11 cellular contexts compared by ENCODE assay signal in genomic region chr1:78630600-78630999, GRCh38. TPM values are rescaled to one million over a fixed set of nuclear protein-coding genes. Genes with fewer than 3 reads are reported as not detected.
"Had no signal": no experiment of that assay in that cellular context is flagged by ENCODE, and none has a peak within 500 bp of the region (broad histone marks: within the 10 kb centered on the region; RNA-seq: fewer than 3 reads in every experiment).

No MANE protein-coding gene starts in this region.

- H3K9ac ChIP-seq: GM23248 had no signal

- H3K36me3 ChIP-seq: HAP-1 had no signal

- FAIRE-seq: H1, H54 had no signal

- H3K9me3 ChIP-seq: HAP-1 had no signal

- DNase-seq: GM23248, GOT3, H7, H9, HCEC 1CT, HFFc6 had no signal

- ATAC-seq: GM23338, HCT116 had no signal

- H3K4me1 ChIP-seq: HAP-1 had no signal

- H2AFZ ChIP-seq: GM23248, GM23338 had no signal

- H3K4me3 ChIP-seq: GM23248, GM23338, HAP-1 had no signal

- H3K4me2 ChIP-seq: GM23338 had no signal

- H3K27ac ChIP-seq: GM23248 had no signal

RNA-seq across cellular contexts. Expression of gene IFI44L, which starts 10.4 kb away (rescaled TPM):
- total RNA-seq: GM23248, GM23338, H1, H7, H9 had no signal
- polyA plus RNA-seq: GM23338, H1 had no signal

RNA-seq across cellular contexts. Expression of gene IFI44, which starts 19.0 kb away (rescaled TPM):
- total RNA-seq: GM23338, H1, H7, H9 had no signal
- polyA plus RNA-seq: GM23338, H1 had no signal
